Comparison of ENCODE assay signal across 8 cellular contexts in genomic region chr5:177553671-177554429, GRCh38. TPM values are rescaled to one million over a fixed set of nuclear protein-coding genes. Genes with fewer than 3 reads are reported as not detected.
DNase-seq lines count a peak whose midpoint lies in the region; ATAC-seq and TF ChIP-seq lines count a peak whose summit lies in the region.

No MANE protein-coding gene starts in this region.

- peaks cover 15% of the 10 kb centered on the region for H3K4me1 ChIP-seq in mammary epithelial cell (ENCODE audit: insufficient read depth, low read length)

- peak overlapping the region; percentile 80 to 96 (median 84) for H3K4me3 ChIP-seq in mammary epithelial cell (replicated peaks in 1 of 3; ENCODE audit: insufficient read depth in 1 of 3, low read depth in 2 of 3, low read length in 3 of 3)

- H3K4me3 Mint-ChIP-seq in T-helper 2 cell treated with Interferon-gamma antibody and Interleukin-4, amounts not matched to agents 5 μg/mL and 100 μg/mL, for 36 hours = peak overlapping the region; percentile 78

- CTCF ChIA-PET in mammary epithelial cell (lab: Charles Lee; ENCODE audit: low non-redundant PET) = no interaction called here

- 0% methylated on average over 2 of the region's 72 CpGs for WGBS in mammary epithelial cell (ENCODE audit: low coverage, missing lambda C conversion rate)

- H3K4me1 Mint-ChIP-seq in T-helper 2 cell treated with Interferon-gamma antibody and Interleukin-4, amounts not matched to agents 5 μg/mL and 100 μg/mL, for 36 hours (ENCODE audit: low read depth) = peaks cover 31% of the 10 kb centered on the region

- no peaks in the 10 kb centered on the region for H4K20me1 ChIP-seq in mammary epithelial cell (ENCODE audit: insufficient read depth, low read length)

- H3K9ac ChIP-seq in mammary epithelial cell (ENCODE audit: insufficient read depth, low read length) = peak overlapping the region; percentile 59

- BruUV-seq in mammary epithelial cell (replicated peaks; lab: Mats Ljungman, UMichigan) = no TSS peak

- H3K27ac ChIP-seq in mammary epithelial cell (ENCODE audit: insufficient read depth, low read depth, low read length) (peak overlapping the region; percentile 25), layer of hippocampus (ENCODE audit: low read depth, low read length) (peak overlapping the region; percentile 25)

- ATAC-seq in GM18870 (IDR thresholded peaks at IDR 0.05; ENCODE audit: unreplicated experiment) (peak; percentile 15), HG03095 (IDR thresholded peaks at IDR 0.05; ENCODE audit: unreplicated experiment) (peak; percentile 40)

- intact Hi-C loops in mammary epithelial cell (cut with micrococcal nuclease) = loop anchor here (1.0 to 2.0 kb wide), 2 partner anchors 19 to 37 kb away; no protein-coding TSS in a partner anchor

- DNase-seq in ACHN (peak; percentile 14), mammary epithelial cell (peak; percentile 35), NCI-H2107 treated with DMSO at 0.1 percent for 48 hours (lab: John Stamatoyannopoulos, UW; ENCODE audit: unreplicated experiment) (no peak)
- DNase-seq in T-helper 2 cell treated with Interferon-gamma antibody and Interleukin-4, amounts not matched to agents 5 μg/mL and 100 μg/mL, for 36 hours (ENCODE audit: low spot score) = peak; percentile 29
- peak; percentile 55 to 61 for DNase-seq in stimulated activated CD4-positive, alpha-beta T cell treated with anti-CD3 and anti-CD28 coated beads, Interleukin-2, amount 100 ng/mL, for 24 hours

- peaks cover 12% of the 10 kb centered on the region for H3K36me3 Mint-ChIP-seq in T-helper 2 cell treated with Interferon-gamma antibody and Interleukin-4, amounts not matched to agents 5 μg/mL and 100 μg/mL, for 36 hours (ENCODE audit: low read depth)

- peak overlapping the region; percentile 87 for H3K4me2 ChIP-seq in mammary epithelial cell (ENCODE audit: insufficient read depth, low read depth, low read length)

- H3K27ac Mint-ChIP-seq in T-helper 2 cell treated with Interferon-gamma antibody and Interleukin-4, amounts not matched to agents 5 μg/mL and 100 μg/mL, for 36 hours = peak overlapping the region; percentile 45

- no peaks in the 10 kb centered on the region for H3K9me3 ChIP-seq in mammary epithelial cell (replicated peaks; ENCODE audit: insufficient read depth, low read length)

- H3K27me3 ChIP-seq in mammary epithelial cell (ENCODE audit: insufficient read depth, low read length) = no peaks in the 10 kb centered on the region
- H3K27me3 ChIP-seq in layer of hippocampus (ENCODE audit: control insufficient read depth, insufficient read depth, low read length) = no peaks in the 10 kb centered on the region

- no peaks in the 10 kb centered on the region for H3K36me3 ChIP-seq in mammary epithelial cell (ENCODE audit: insufficient read depth, low read length)

- dilution Hi-C loops in mammary epithelial cell (cut with HindIII; ENCODE audit: low sequenced_read_pairs) = loop anchor here (5.0 kb wide), 1 partner anchor 43 kb away; no protein-coding TSS in a partner anchor

- in situ Hi-C loops in ACHN (cut with HindIII; ENCODE audit: low pct_ligation_motif_present, low pct_unique_long_range_greater_than_20kb, low sequenced_read_pairs) (no loop called here), mammary epithelial cell (cut with MboI; ENCODE audit: low sequenced_read_pairs in 2 of 2) (no loop called here)

- no peak for TF ChIP-seq CTCF in mammary epithelial cell (conservative IDR thresholded peaks at IDR 0.05 in 1 of 2, IDR thresholded peaks at IDR 0.05 in 1 of 2; ENCODE audit: extremely low read depth in 1 of 2, insufficient read depth in 1 of 2, low read depth in 1 of 2, low read length in 2 of 2)

- no peaks in the 10 kb centered on the region for H3K9me3 Mint-ChIP-seq in T-helper 2 cell treated with Interferon-gamma antibody and Interleukin-4, amounts not matched to agents 5 μg/mL and 100 μg/mL, for 36 hours

- H2AFZ ChIP-seq in mammary epithelial cell (ENCODE audit: low read depth, low read length) = peak overlapping the region; percentile 75

- peaks cover 52% of the 10 kb centered on the region for H3K79me2 ChIP-seq in mammary epithelial cell (ENCODE audit: insufficient read depth, low read length)

- H3K27me3 Mint-ChIP-seq in T-helper 2 cell treated with Interferon-gamma antibody and Interleukin-4, amounts not matched to agents 5 μg/mL and 100 μg/mL, for 36 hours (ENCODE audit: low read depth) = no peaks in the 10 kb centered on the region

RNA-seq across cellular contexts. Expression of gene FAM193B, which starts 0.5 kb away (rescaled TPM):
- 10 to 100 TPM; 30.7 to 63.3 TPM for total RNA-seq in mammary epithelial cell
- 24.7 TPM for polyA plus RNA-seq in mammary epithelial cell
- 13.0 TPM for polyA minus RNA-seq in mammary epithelial cell

RNA-seq across cellular contexts. Expression of gene DDX41, which starts 37.1 kb away (rescaled TPM):
- 10 to 100 TPM; 60.7 to 80.6 TPM for total RNA-seq in mammary epithelial cell
- polyA plus RNA-seq in mammary epithelial cell = 115 TPM
- polyA minus RNA-seq in mammary epithelial cell = 79.3 TPM

RNA-seq across cellular contexts. Expression of gene TMED9, which starts 38.2 kb away (rescaled TPM):
- 100 to 1,000 TPM; 139 to 275 TPM for total RNA-seq in mammary epithelial cell
- 333 TPM for polyA plus RNA-seq in mammary epithelial cell
- 141 TPM for polyA minus RNA-seq in mammary epithelial cell

RNA-seq across cellular contexts. Expression of gene DOK3, which starts 44.2 kb away (rescaled TPM):
- total RNA-seq in mammary epithelial cell = 1 to 10 TPM; 4.3 to 4.7 TPM
- polyA plus RNA-seq in mammary epithelial cell = 1.7 TPM
- 2.4 TPM for polyA minus RNA-seq in mammary epithelial cell

RNA-seq across cellular contexts. Expression of gene B4GALT7, which starts 46.1 kb away (rescaled TPM):
- 10 to 100 TPM; 33.1 to 38.8 TPM for total RNA-seq in mammary epithelial cell
- polyA plus RNA-seq in mammary epithelial cell = 27.9 TPM
- 9.5 TPM for polyA minus RNA-seq in mammary epithelial cell
